8 cellular contexts compared by ENCODE assay signal in genomic region chr16:87550510-87550961, GRCh38. TPM values are rescaled to one million over a fixed set of nuclear protein-coding genes. Genes with fewer than 3 reads are reported as not detected.
A peak's percentile ranks its signal among the peaks of the same experiment; 100 is the strongest.
DNase-seq lines count a peak whose midpoint lies in the region; ATAC-seq and TF ChIP-seq lines count a peak whose summit lies in the region.

No MANE protein-coding gene starts in this region.

- peaks cover 0 to 13% of the 10 kb centered on the region in 2 donors for H3K4me1 Mint-ChIP-seq in natural killer cell

- intact Hi-C loops in dorsolateral prefrontal cortex (cut with DNase I) (loop anchor here in 1 of 2 donors (5.0 kb wide), 1 partner anchor 153 kb away; no protein-coding TSS in a partner anchor), natural killer cell (cut with micrococcal nuclease) (loop anchor here (1.0 kb wide), 1 partner anchor 219 kb away; no protein-coding TSS in a partner anchor), tibial artery (cut with DNase I; ENCODE audit: low total_unique reads) (loop anchor here (10.0 kb wide), 1 partner anchor 156 kb away; the partner anchor contains the start of gene MAP1LC3B)

- H3K9me3 Mint-ChIP-seq in natural killer cell: no peaks in the 10 kb centered on the region

- H3K36me3 Mint-ChIP-seq in natural killer cell: no peaks in the 10 kb centered on the region

- H3K27me3 Mint-ChIP-seq in natural killer cell (ENCODE audit: low read depth in 2 of 2): peaks cover 19 to 21% of the 10 kb centered on the region in 2 donors

- H3K27ac ChIP-seq in dorsolateral prefrontal cortex (no peak overlapping the region), tibial artery (no peak overlapping the region)

- H3K9me3 ChIP-seq in tibial artery: no peaks in the 10 kb centered on the region

- no peak overlapping the region for H3K4me3 Mint-ChIP-seq in natural killer cell

- no peaks in the 10 kb centered on the region for H3K27me3 ChIP-seq in H7 (ENCODE audit: control insufficient read depth, insufficient read depth, low read length)
- H3K27me3 ChIP-seq in dorsolateral prefrontal cortex: no peaks in the 10 kb centered on the region
- H3K27me3 ChIP-seq in tibial artery: no peaks in the 10 kb centered on the region

- H3K4me3 ChIP-seq in H7 (ENCODE audit: insufficient read depth, low read depth, low read length) (no peak overlapping the region), dorsolateral prefrontal cortex (no peak overlapping the region), tibial artery (no peak overlapping the region)

- peaks cover 0 to 10% (median 3%) of the 10 kb centered on the region in 4 donors for H3K4me1 ChIP-seq in tibial artery

- no peak overlapping the region for H3K27ac Mint-ChIP-seq in natural killer cell

- TF ChIP-seq CTCF in dorsolateral prefrontal cortex (IDR thresholded peaks at IDR 0.05 in 54 of 56, conservative IDR thresholded peaks at IDR 0.05 in 2 of 56; ENCODE audit: low read depth in 1 of 56, partially characterized antibody in 56 of 56) (peak in 55 of 56 donors; percentile 58 to 94 (median 87)), natural killer cell (IDR thresholded peaks at IDR 0.05) (peak; percentile 95), tibial artery (IDR thresholded peaks at IDR 0.05) (peak; percentile 86 to 96)

- H3K36me3 ChIP-seq in H7 (replicated peaks; ENCODE audit: control insufficient read depth, insufficient read depth, low read length) (no peaks in the 10 kb centered on the region), tibial artery (no peaks in the 10 kb centered on the region)

- DNase-seq in 8988T: peak; percentile 78
- peak; percentile 96 for DNase-seq in H7
- peak; percentile 18 to 41 for DNase-seq in activated CD4-positive, alpha-beta T cell treated with anti-CD3 and anti-CD28 coated beads, Interleukin-2, amount 50 U/mL, for 24 hours (ENCODE audit: low read depth in 1 of 2, low spot score in 1 of 2)
- peak in 6 of 10 donors; percentile 34 to 73 (median 44) for DNase-seq in dorsolateral prefrontal cortex
- peak; percentile 65 for DNase-seq in natural killer cell
- DNase-seq in tibial artery: no peak
- no peak for DNase-seq in NCI-H2081 treated with DMSO at 0.1 percent for 48 hours (lab: John Stamatoyannopoulos, UW)

- ATAC-seq in natural killer cell (peak in 2 of 3 donors; percentile 68 to 80), HG03025 (IDR thresholded peaks at IDR 0.05; ENCODE audit: low FRiP score, unreplicated experiment) (no peak)

RNA-seq across cellular contexts. Expression of gene JPH3, which starts 51.8 kb away (rescaled TPM):
- 24.0 and 25.6 TPM in 2 replicates for total RNA-seq in H7 (2014; rRNA removed; shearing (Covaris generic))
- 100 to 1,000 TPM in 114 of 120 experiments, 10 to 100 TPM in 6; 37.8 to 246 (median 142) TPM for total RNA-seq in dorsolateral prefrontal cortex
- total RNA-seq in natural killer cell: not detected

RNA-seq across cellular contexts. Expression of gene ZCCHC14, which starts 57.7 kb away (rescaled TPM):
- 12.2 and 13.3 TPM in 2 replicates for total RNA-seq in H7 (2014; rRNA removed; shearing (Covaris generic))
- 10 to 100 TPM; 25.1 to 60.3 (median 37.0) TPM for total RNA-seq in dorsolateral prefrontal cortex
- total RNA-seq in natural killer cell: 10 to 100 TPM; 12.2 to 20.9 (median 19.2) TPM

Comparison
In these comparisons a context has a peak if more than half of its experiments do, and no peak if none do; other contexts are left out.
1. DNase-seq: peak in 8988T (single experiment), H7 (single experiment), activated CD4-positive, alpha-beta T cell treated with anti-CD3 and anti-CD28 coated beads, Interleukin-2, amount 50 U/mL, for 24 hours (2 of 2), dorsolateral prefrontal cortex (6 of 10) and natural killer cell (single experiment); none in tibial artery (0 of 2) and NCI-H2081 treated with DMSO at 0.1 percent for 48 hours (single experiment).
2. RNA of gene JPH3, which starts 51.8 kb away (total RNA-seq): 37.8 to 246 TPM in dorsolateral prefrontal cortex and 24.0 to 25.6 TPM in H7; not detected in natural killer cell; every median in the first group is over 10 times any median in the second.
3. Peak in every context shown above with its lines, with median percentiles within 50 percentile points of each other: CTCF ChIP-seq.